1 cellular context compared by ENCODE assay signal in the genomic region with DNA sequence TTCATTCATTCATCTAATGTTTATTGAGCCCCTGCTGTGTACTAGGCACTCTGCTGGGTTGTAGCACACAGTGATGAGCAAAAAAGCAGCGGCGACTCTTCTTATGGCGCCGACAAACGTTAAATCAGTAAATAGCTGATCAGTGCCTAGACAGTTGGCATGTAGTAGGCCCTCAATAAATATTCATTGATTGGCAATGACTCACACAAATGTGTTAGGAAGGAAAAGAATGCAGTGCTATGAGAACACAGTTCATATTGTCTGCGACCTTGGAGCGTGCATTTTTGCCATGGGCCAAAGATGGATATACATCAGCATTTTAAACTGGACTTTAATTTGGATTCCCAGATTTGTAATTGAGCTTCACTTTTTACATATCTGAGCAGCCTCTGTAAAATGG.
TF ChIP-seq lines count a peak whose summit lies in the region.

No MANE protein-coding gene starts in this region.

TF ChIP-seq in HEK293, 187 proteins besides CTCF, POLR2A, EP300 and RAD21:
- TF ChIP-seq, protein P1, sequence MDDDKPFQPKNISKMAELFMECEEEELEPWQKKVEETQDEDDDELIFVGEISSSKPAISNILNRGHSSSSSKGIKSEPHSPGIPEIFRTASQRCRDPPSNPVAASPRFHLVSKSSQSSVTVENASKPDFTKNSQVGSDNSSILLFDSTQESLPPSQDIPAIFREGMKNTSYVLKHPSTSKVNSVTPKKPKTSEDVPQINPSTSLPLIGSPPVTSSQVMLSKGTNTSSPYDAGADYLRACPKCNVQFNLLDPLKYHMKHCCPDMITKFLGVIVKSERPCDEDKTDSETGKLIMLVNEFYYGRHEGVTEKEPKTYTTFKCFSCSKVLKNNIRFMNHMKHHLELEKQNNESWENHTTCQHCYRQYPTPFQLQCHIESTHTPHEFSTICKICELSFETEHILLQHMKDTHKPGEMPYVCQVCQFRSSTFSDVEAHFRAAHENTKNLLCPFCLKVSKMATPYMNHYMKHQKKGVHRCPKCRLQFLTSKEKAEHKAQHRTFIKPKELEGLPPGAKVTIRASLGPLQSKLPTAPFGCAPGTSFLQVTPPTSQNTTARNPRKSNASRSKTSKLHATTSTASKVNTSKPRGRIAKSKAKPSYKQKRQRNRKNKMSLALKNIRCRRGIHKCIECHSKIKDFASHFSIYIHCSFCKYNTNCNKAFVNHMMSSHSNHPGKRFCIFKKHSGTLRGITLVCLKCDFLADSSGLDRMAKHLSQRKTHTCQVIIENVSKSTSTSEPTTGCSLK (tag by site-specific recombination; IDR thresholded peaks at IDR 0.05): no peak
- TF ChIP-seq ZNF664 (tag by site-specific recombination; IDR thresholded peaks at IDR 0.05) (peak; percentile 89), ZIC2 (tag by site-specific recombination; IDR thresholded peaks at IDR 0.05) (peak; percentile 15; the same call in 1 of the 2 replicates)
